ENCODE assay signal across 17 cellular contexts in genomic region chr20:4870906-4871305, GRCh38.
"Had no signal": no experiment of that assay in that cellular context is flagged by ENCODE, and none has a peak within 500 bp of the region (broad histone marks: within the 10 kb centered on the region; RNA-seq: fewer than 3 reads in every experiment).

No MANE protein-coding gene starts in this region.

- H3K4me3 ChIP-seq: cardiac muscle cell, hepatocyte, right atrium auricular region, skin epidermis, thoracic aorta, upper lobe of left lung had no signal

- ATAC-seq: activated T-cell treated with anti-CD3 and anti-CD28 coated beads, Interleukin-2, amount 50 U/mL, for 72 hours; natural killer cell treated with Interleukin-12 subunit alpha and Interleukin-12 subunit beta and Interleukin-15 and Interleukin-18, amount 100 ng/mL, for 72 hours had no signal

- H3K27ac ChIP-seq: cardiac muscle cell, hepatocyte, right atrium auricular region, thoracic aorta had no signal

- H3K27ac Mint-ChIP-seq: activated naive CD8-positive, alpha-beta T cell; activated T-cell treated with anti-CD3 and anti-CD28 coated beads, Interleukin-2, amount 50 U/mL, for 72 hours; natural killer cell treated with Interleukin-12 subunit alpha and Interleukin-12 subunit beta and Interleukin-15 and Interleukin-18, amount 100 ng/mL, for 72 hours; progenitor cell of endocrine pancreas had no signal

- H3K9me3 ChIP-seq: right atrium auricular region, thoracic aorta, upper lobe of left lung had no signal

- H3K36me3 Mint-ChIP-seq: natural killer cell treated with Interleukin-12 subunit alpha and Interleukin-12 subunit beta and Interleukin-15 and Interleukin-18, amount 100 ng/mL, for 72 hours had no signal

- H3K27me3 Mint-ChIP-seq: activated naive CD8-positive, alpha-beta T cell; natural killer cell treated with Interleukin-12 subunit alpha and Interleukin-12 subunit beta and Interleukin-15 and Interleukin-18, amount 100 ng/mL, for 72 hours; progenitor cell of endocrine pancreas had no signal

- H3K4me1 ChIP-seq: right atrium auricular region had no signal

- H3K27me3 ChIP-seq: cardiac muscle cell, hepatocyte, right atrium auricular region, upper lobe of left lung had no signal

- H3K4me3 Mint-ChIP-seq: activated naive CD8-positive, alpha-beta T cell; activated T-cell treated with anti-CD3 and anti-CD28 coated beads, Interleukin-2, amount 50 U/mL, for 72 hours; natural killer cell treated with Interleukin-12 subunit alpha and Interleukin-12 subunit beta and Interleukin-15 and Interleukin-18, amount 100 ng/mL, for 72 hours had no signal

- DNase-seq: activated CD4-positive, alpha-beta T cell treated with anti-CD3 and anti-CD28 coated beads, Interleukin-2, amount 50 U/mL, for 4 hours; activated CD4-positive, CD25-positive, alpha-beta regulatory T cell treated with anti-CD3 and anti-CD28 coated beads, Interleukin-2, amount 50 U/mL, for 72 hours; activated gamma-delta T cell; activated T-cell treated with anti-CD3 and anti-CD28 coated beads, Interleukin-2, amount 50 U/mL, for 72 hours; dermis blood vessel endothelial cell; effector memory CD4-positive, alpha-beta T cell; stimulated activated CD4-positive, alpha-beta T cell treated with anti-CD3 and anti-CD28 coated beads, Interleukin-15, amount 100 ng/mL, for 24 hours; stimulated activated CD4-positive, alpha-beta T cell treated with anti-CD3 and anti-CD28 coated beads, Interleukin-4, amount 100 ng/mL, for 1 hour; upper lobe of left lung had no signal

- H3K36me3 ChIP-seq: cardiac muscle cell had no signal

- H3K9me3 Mint-ChIP-seq: activated T-cell treated with anti-CD3 and anti-CD28 coated beads, Interleukin-2, amount 50 U/mL, for 72 hours; natural killer cell treated with Interleukin-12 subunit alpha and Interleukin-12 subunit beta and Interleukin-15 and Interleukin-18, amount 100 ng/mL, for 72 hours had no signal
